In the genomic region with DNA sequence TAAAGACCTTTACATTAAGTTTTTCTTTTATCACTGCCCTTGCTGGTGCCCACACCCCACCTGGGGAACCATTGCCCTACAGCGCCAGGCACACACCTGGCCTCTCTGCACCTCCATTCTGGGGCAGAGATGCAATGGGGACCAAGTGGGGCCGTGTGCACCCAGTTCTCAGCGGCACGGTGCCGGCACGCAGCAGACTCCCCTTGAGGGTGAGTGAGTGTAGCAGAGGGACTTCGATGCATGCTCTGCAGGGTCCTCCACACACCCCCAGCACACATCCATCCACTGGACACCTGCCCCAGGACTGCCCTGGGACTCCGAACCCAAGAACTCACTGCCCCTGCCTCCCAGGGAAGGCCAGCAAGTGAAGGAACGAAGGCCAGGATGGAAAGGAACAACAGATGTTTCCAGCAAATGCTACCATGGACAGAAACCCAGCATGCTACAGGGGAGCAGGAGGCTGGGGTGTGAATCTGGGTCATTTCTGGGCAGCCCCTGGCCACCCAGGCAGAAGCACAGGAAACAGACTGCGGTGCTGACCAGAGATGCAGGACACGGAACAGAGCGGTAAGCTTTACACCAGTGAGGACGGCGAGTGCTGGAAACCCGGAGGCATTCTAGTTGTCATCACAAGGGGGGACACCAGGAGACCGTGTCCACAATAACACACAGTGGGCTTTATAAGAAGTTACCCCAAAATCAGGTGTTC, we compare ENCODE assay signal across 21 cellular contexts.
"Had no signal": no experiment of that assay in that cellular context is flagged by ENCODE, and none has a peak within 500 bp of the region (broad histone marks: within the 10 kb centered on the region; RNA-seq: fewer than 3 reads in every experiment).

No MANE protein-coding gene starts in this region.

- H3K27ac Mint-ChIP-seq: activated CD4-positive, alpha-beta memory T cell treated with anti-CD3 and anti-CD28 coated beads for 36 hours; activated naive CD4-positive, alpha-beta T cell treated with anti-CD3 and anti-CD28 coated beads, Interleukin-2, amount 50 U/mL, for 24 hours; nephron progenitor cell; type B pancreatic cell had no signal

- DNase-seq: activated CD4-positive, alpha-beta memory T cell treated with anti-CD3 and anti-CD28 coated beads for 36 hours; activated CD4-positive, alpha-beta T cell treated with anti-CD3 and anti-CD28 coated beads for 48 hours; activated gamma-delta T cell treated with Interleukin-2 at 50 U/mL for 16 hours; colonic mucosa; effector memory CD8-positive, alpha-beta T cell; hippocampal formation; mesenchymal stem cell; nephron progenitor cell; occipital lobe; sigmoid colon; stimulated activated CD4-positive, alpha-beta T cell treated with anti-CD3 and anti-CD28 coated beads, Interleukin-15, amount 100 ng/mL, for 24 hours; stimulated activated CD8-positive, alpha-beta memory T cell treated with anti-CD3 and anti-CD28 coated beads, Interleukin-4, amount 100 ng/mL, for 48 hours; stimulated activated naive CD4-positive, alpha-beta T cell; testis had no signal

- H3K4me3 Mint-ChIP-seq: activated CD4-positive, alpha-beta memory T cell treated with anti-CD3 and anti-CD28 coated beads for 36 hours; activated naive CD4-positive, alpha-beta T cell treated with anti-CD3 and anti-CD28 coated beads, Interleukin-2, amount 50 U/mL, for 24 hours; brain; effector memory CD8-positive, alpha-beta T cell; nephron progenitor cell; type B pancreatic cell had no signal

- H3K27me3 Mint-ChIP-seq: activated CD4-positive, alpha-beta memory T cell treated with anti-CD3 and anti-CD28 coated beads for 36 hours; activated naive CD4-positive, alpha-beta T cell treated with anti-CD3 and anti-CD28 coated beads, Interleukin-2, amount 50 U/mL, for 24 hours; brain; effector memory CD8-positive, alpha-beta T cell; type B pancreatic cell had no signal

- H3K9me3 ChIP-seq: colonic mucosa, esophagus muscularis mucosa, sigmoid colon, testis, vagina had no signal

- H3K27me3 ChIP-seq: colonic mucosa, dorsolateral prefrontal cortex, esophagus muscularis mucosa, sigmoid colon, testis, vagina had no signal

- H3K9me3 Mint-ChIP-seq: activated CD4-positive, alpha-beta memory T cell treated with anti-CD3 and anti-CD28 coated beads for 36 hours; activated naive CD4-positive, alpha-beta T cell treated with anti-CD3 and anti-CD28 coated beads, Interleukin-2, amount 50 U/mL, for 24 hours; brain; effector memory CD8-positive, alpha-beta T cell; nephron progenitor cell; type B pancreatic cell had no signal

- H3K36me3 Mint-ChIP-seq: activated CD4-positive, alpha-beta memory T cell treated with anti-CD3 and anti-CD28 coated beads for 36 hours; activated naive CD4-positive, alpha-beta T cell treated with anti-CD3 and anti-CD28 coated beads, Interleukin-2, amount 50 U/mL, for 24 hours; brain; type B pancreatic cell had no signal

- H3K36me3 ChIP-seq: colonic mucosa, esophagus muscularis mucosa, sigmoid colon, vagina had no signal

- H3K4me3 ChIP-seq: colonic mucosa, dorsolateral prefrontal cortex, esophagus muscularis mucosa, sigmoid colon, smooth muscle cell, testis, vagina had no signal

- ATAC-seq: effector memory CD8-positive, alpha-beta T cell had no signal
